In genomic region chr1:18547460-18547859, GRCh38 we compare ENCODE assay signal across 33 cellular contexts.
"Had no signal": no experiment of that assay in that cellular context is flagged by ENCODE, and none has a peak within 500 bp of the region (broad histone marks: within the 10 kb centered on the region; RNA-seq: fewer than 3 reads in every experiment).

No MANE protein-coding gene starts in this region.

- H3K4me3 Mint-ChIP-seq: activated naive CD4-positive, alpha-beta T cell treated with anti-CD3 and anti-CD28 coated beads for 36 hours; activated naive CD8-positive, alpha-beta T cell treated with anti-CD3 and anti-CD28 coated beads for 36 hours; activated T-helper 1 cell treated with anti-CD3 and anti-CD28 coated beads, Interleukin-12 subunit alpha, Interleukin-12 subunit beta, Interleukin-2, Interleukin-4 antibody, amounts not matched to agents 30 ng/mL and 10 ng/mL and 1 ng/mL, durations not matched to agents 14 hours and 24 hours and 36 hours; nephron progenitor cell; stimulated activated naive CD8-positive, alpha-beta T cell treated with anti-CD3 and anti-CD28 coated beads, Interleukin-15, Interleukin-2, amounts not matched to agents 100 ng/mL and 50 ng/mL, for 24 hours; type B pancreatic cell had no signal

- H3K36me3 ChIP-seq: adrenal gland, cardiac muscle cell, gastrocnemius medialis, left lung, pancreas, prostate gland, thoracic aorta, uterus had no signal

- ATAC-seq: body of pancreas, gastrocnemius medialis, left lung, pancreas, sciatic nerve had no signal

- H3K27ac ChIP-seq: adrenal gland, body of pancreas, cardiac muscle cell, coronary artery, dorsolateral prefrontal cortex, gastrocnemius medialis, left lung, pancreas, prostate gland, skin epidermis, thoracic aorta, uterus had no signal

- H3K36me3 Mint-ChIP-seq: activated naive CD8-positive, alpha-beta T cell treated with anti-CD3 and anti-CD28 coated beads for 36 hours; type B pancreatic cell had no signal

- H3K9me3 Mint-ChIP-seq: activated naive CD4-positive, alpha-beta T cell treated with anti-CD3 and anti-CD28 coated beads for 36 hours; activated T-helper 1 cell treated with anti-CD3 and anti-CD28 coated beads, Interleukin-12 subunit alpha, Interleukin-12 subunit beta, Interleukin-2, Interleukin-4 antibody, amounts not matched to agents 30 ng/mL and 10 ng/mL and 1 ng/mL, durations not matched to agents 14 hours and 24 hours and 36 hours; stimulated activated naive CD8-positive, alpha-beta T cell treated with anti-CD3 and anti-CD28 coated beads, Interleukin-15, Interleukin-2, amounts not matched to agents 100 ng/mL and 50 ng/mL, for 24 hours had no signal

- H3K4me1 ChIP-seq: adrenal gland, body of pancreas, gastrocnemius medialis, left lung, pancreas, prostate gland, uterus had no signal

- FAIRE-seq: pancreas had no signal

- H3K27ac Mint-ChIP-seq: activated naive CD4-positive, alpha-beta T cell treated with anti-CD3 and anti-CD28 coated beads for 36 hours; activated naive CD8-positive, alpha-beta T cell treated with anti-CD3 and anti-CD28 coated beads for 36 hours; activated T-helper 1 cell treated with anti-CD3 and anti-CD28 coated beads, Interleukin-12 subunit alpha, Interleukin-12 subunit beta, Interleukin-2, Interleukin-4 antibody, amounts not matched to agents 30 ng/mL and 10 ng/mL and 1 ng/mL, durations not matched to agents 14 hours and 24 hours and 36 hours; nephron progenitor cell; stimulated activated naive CD8-positive, alpha-beta T cell treated with anti-CD3 and anti-CD28 coated beads, Interleukin-15, Interleukin-2, amounts not matched to agents 100 ng/mL and 50 ng/mL, for 24 hours; type B pancreatic cell had no signal

- H3K4me3 ChIP-seq: adrenal gland, body of pancreas, cardiac muscle cell, coronary artery, dorsolateral prefrontal cortex, gastrocnemius medialis, left lung, lung, pancreas, prostate gland, skin epidermis, thoracic aorta, uterus had no signal

- DNase-seq: activated CD4-positive, alpha-beta T cell treated with anti-CD3 and anti-CD28 coated beads for 4 hours; activated CD4-positive, alpha-beta T cell treated with anti-CD3 and anti-CD28 coated beads, Interleukin-2, amount 50 U/mL, for 48 hours; activated CD8-positive, alpha-beta memory T cell treated with anti-CD3 and anti-CD28 coated beads for 24 hours; activated effector memory CD4-positive, alpha-beta T cell treated with anti-CD3 and anti-CD28 coated beads, Interleukin-2, amount 50 U/mL, for 16 hours; activated naive CD4-positive, alpha-beta T cell treated with anti-CD3 and anti-CD28 coated beads for 36 hours; activated naive CD8-positive, alpha-beta T cell treated with anti-CD3 and anti-CD28 coated beads for 36 hours; adrenal gland; body of pancreas; cerebellar nuclear complex; dorsolateral prefrontal cortex; effector memory CD4-positive, alpha-beta T cell; erythroblast; gastrocnemius medialis; head of caudate nucleus; hippocampal formation; left lung; nephron progenitor cell; nucleus accumbens; pancreas; retina; stimulated activated CD4-positive, alpha-beta T cell treated with anti-CD3 and anti-CD28 coated beads, Interleukin-12 subunit alpha, Interleukin-12 subunit beta, amount 100 ng/mL, for 4 hours; stimulated activated CD4-positive, alpha-beta T cell treated with anti-CD3 and anti-CD28 coated beads, Interleukin-4, amount 100 ng/mL, for 1 hour; uterus had no signal

- H3K9me3 ChIP-seq: adrenal gland, body of pancreas, gastrocnemius medialis, left lung, pancreas, prostate gland had no signal

- H3K27me3 ChIP-seq: body of pancreas, pancreas had no signal

- H3K4me1 Mint-ChIP-seq: activated naive CD8-positive, alpha-beta T cell treated with anti-CD3 and anti-CD28 coated beads for 36 hours had no signal
